Comparison of ENCODE assay signal across 24 cellular contexts in the genomic region with DNA sequence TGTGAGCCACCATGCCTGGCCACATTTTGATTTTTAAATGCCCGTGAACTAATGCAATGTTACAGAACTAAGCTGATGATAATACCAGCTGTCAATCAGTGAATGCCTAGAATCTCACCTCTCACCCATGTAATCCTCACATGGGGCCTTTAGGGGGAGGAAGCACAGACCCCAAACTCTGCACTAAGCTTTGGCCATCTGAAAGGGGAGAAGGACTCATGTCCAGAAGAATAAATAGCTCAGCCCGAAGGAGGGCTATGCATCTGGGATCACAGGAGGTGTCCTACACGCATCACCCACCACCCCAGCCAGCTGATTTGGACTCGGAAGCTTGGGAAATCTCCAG. TPM values are rescaled to one million over a fixed set of nuclear protein-coding genes. Genes with fewer than 3 reads are reported as not detected.
DNase-seq lines count a peak whose midpoint lies in the region; ATAC-seq and TF ChIP-seq lines count a peak whose summit lies in the region.
"Had no signal": no experiment of that assay in that cellular context is flagged by ENCODE, and none has a peak within 500 bp of the region (broad histone marks: within the 10 kb centered on the region; RNA-seq: fewer than 3 reads in every experiment).

No MANE protein-coding gene starts in this region.

- no peak for ATAC-seq in stimulated activated naive CD8-positive, alpha-beta T cell treated with anti-CD3 and anti-CD28 coated beads, Interleukin-15, Interleukin-2, amounts not matched to agents 100 U/mL and 50 U/mL, for 24 hours
- ATAC-seq in upper lobe of right lung: no peak
- ATAC-seq in GM19035 (IDR thresholded peaks at IDR 0.05; ENCODE audit: unreplicated experiment): no peak
- ATAC-seq in GM21717 (IDR thresholded peaks at IDR 0.05; ENCODE audit: unreplicated experiment): no peak

- peak overlapping the region; percentile 30 for H3K27ac ChIP-seq in upper lobe of right lung
- H3K27ac ChIP-seq: 22Rv1 had no signal

- no peak overlapping the region for H3K4me3 ChIP-seq in astrocyte of the cerebellum (ENCODE audit: low read depth, low read length)
- H3K4me3 ChIP-seq in upper lobe of right lung: no peak overlapping the region
- H3K4me3 ChIP-seq: MG63 had no signal

- H3K4me3 Mint-ChIP-seq in stimulated activated naive CD8-positive, alpha-beta T cell treated with anti-CD3 and anti-CD28 coated beads, Interleukin-15, Interleukin-2, amounts not matched to agents 100 ng/mL and 50 ng/mL, for 24 hours: no peak overlapping the region
- peak overlapping the region; percentile 87 to 93 (median 89) for H3K4me3 Mint-ChIP-seq in immature natural killer cell
- H3K4me3 Mint-ChIP-seq: B cell; CD4-positive, alpha-beta T cell had no signal

- no peaks in the 10 kb centered on the region for H3K9me3 Mint-ChIP-seq in stimulated activated naive CD8-positive, alpha-beta T cell treated with anti-CD3 and anti-CD28 coated beads, Interleukin-15, Interleukin-2, amounts not matched to agents 100 ng/mL and 50 ng/mL, for 24 hours
- peaks cover 0 to 2% (median 0%) of the 10 kb centered on the region in 6 donors for H3K9me3 Mint-ChIP-seq in immature natural killer cell
- H3K9me3 Mint-ChIP-seq: CD4-positive, alpha-beta T cell had no signal

- intact Hi-C loops in upper lobe of right lung (cut with DNase I): no loop called here

- H3K36me3 Mint-ChIP-seq in stimulated activated naive CD8-positive, alpha-beta T cell treated with anti-CD3 and anti-CD28 coated beads, Interleukin-15, Interleukin-2, amounts not matched to agents 100 ng/mL and 50 ng/mL, for 24 hours (ENCODE audit: low read depth): peaks cover 72% of the 10 kb centered on the region
- peaks cover 27 to 45% (median 44%) of the 10 kb centered on the region in 3 donors for H3K36me3 Mint-ChIP-seq in immature natural killer cell

- no peaks in the 10 kb centered on the region for H3K9me3 ChIP-seq in upper lobe of right lung
- H3K9me3 ChIP-seq: MG63, SK-N-SH had no signal

- peak overlapping the region; percentile 10 for H3K27ac Mint-ChIP-seq in stimulated activated naive CD8-positive, alpha-beta T cell treated with anti-CD3 and anti-CD28 coated beads, Interleukin-15, Interleukin-2, amounts not matched to agents 100 ng/mL and 50 ng/mL, for 24 hours
- H3K27ac Mint-ChIP-seq in immature natural killer cell: peak overlapping the region; percentile 89 to 98 (median 96)
- H3K27ac Mint-ChIP-seq: B cell; CD4-positive, alpha-beta T cell had no signal

- H3K4me1 ChIP-seq in upper lobe of right lung: no peaks in the 10 kb centered on the region

- peak; percentile 5 for TF ChIP-seq CTCF in astrocyte of the cerebellum (IDR thresholded peaks at IDR 0.05; ENCODE audit: low read depth, low read length, missing control alignments)
- TF ChIP-seq CTCF in upper lobe of right lung (IDR thresholded peaks at IDR 0.05): no peak

- peaks cover 30% of the 10 kb centered on the region for H3K4me1 Mint-ChIP-seq in stimulated activated naive CD8-positive, alpha-beta T cell treated with anti-CD3 and anti-CD28 coated beads, Interleukin-15, Interleukin-2, amounts not matched to agents 100 ng/mL and 50 ng/mL, for 24 hours (ENCODE audit: low read depth)
- peaks cover 84 to 89% of the 10 kb centered on the region in 2 donors for H3K4me1 Mint-ChIP-seq in immature natural killer cell

- H3K27me3 Mint-ChIP-seq in stimulated activated naive CD8-positive, alpha-beta T cell treated with anti-CD3 and anti-CD28 coated beads, Interleukin-15, Interleukin-2, amounts not matched to agents 100 ng/mL and 50 ng/mL, for 24 hours: no peaks in the 10 kb centered on the region
- peaks cover 14 to 17% (median 15%) of the 10 kb centered on the region in 3 donors for H3K27me3 Mint-ChIP-seq in immature natural killer cell (ENCODE audit: low read depth in 3 of 3)
- H3K27me3 Mint-ChIP-seq: B cell; CD4-positive, alpha-beta T cell had no signal

- peaks cover 64% of the 10 kb centered on the region for H3K36me3 ChIP-seq in upper lobe of right lung

- no peak for DNase-seq in stimulated activated naive CD8-positive, alpha-beta T cell treated with anti-CD3 and anti-CD28 coated beads, Interleukin-15, Interleukin-2, amounts not matched to agents 100 U/mL and 50 U/mL, for 24 hours
- DNase-seq in astrocyte of the cerebellum (ENCODE audit: low read depth): no peak
- DNase-seq in immature natural killer cell: no peak
- no peak for DNase-seq in upper lobe of right lung
- no peak for DNase-seq in NOMO-1 (lab: John Stamatoyannopoulos, UW; ENCODE audit: unreplicated experiment in 2 of 2)
- DNase-seq: CD4-positive, alpha-beta T cell; COR-L47; H7; KBM-7; MG63; NCI-H1105 treated with DMSO at 0.1 percent for 48 hours; NCI-H146; NCI-H2029; NCI-H446; NCI-H524 treated with DMSO at 0.1 percent for 48 hours; NCI-H774; SIG-M5; SK-N-SH; SW 1271 had no signal

- in situ Hi-C loops in astrocyte of the cerebellum (cut with HindIII; ENCODE audit: low sequenced_read_pairs): no loop called here

- no peaks in the 10 kb centered on the region for H3K27me3 ChIP-seq in upper lobe of right lung
- H3K27me3 ChIP-seq: MG63 had no signal

RNA-seq across cellular contexts. Expression of gene YPEL1, which starts 36.0 kb away (rescaled TPM):
- polyA plus RNA-seq in immature natural killer cell: 100 to 1,000 TPM in 2 of 3 donors, 10 to 100 TPM in 1; 72.9 to 100 (median 100) TPM
- 6.7 TPM for total RNA-seq in upper lobe of right lung
